ENCODE assay signal across 29 cellular contexts in the genomic region with DNA sequence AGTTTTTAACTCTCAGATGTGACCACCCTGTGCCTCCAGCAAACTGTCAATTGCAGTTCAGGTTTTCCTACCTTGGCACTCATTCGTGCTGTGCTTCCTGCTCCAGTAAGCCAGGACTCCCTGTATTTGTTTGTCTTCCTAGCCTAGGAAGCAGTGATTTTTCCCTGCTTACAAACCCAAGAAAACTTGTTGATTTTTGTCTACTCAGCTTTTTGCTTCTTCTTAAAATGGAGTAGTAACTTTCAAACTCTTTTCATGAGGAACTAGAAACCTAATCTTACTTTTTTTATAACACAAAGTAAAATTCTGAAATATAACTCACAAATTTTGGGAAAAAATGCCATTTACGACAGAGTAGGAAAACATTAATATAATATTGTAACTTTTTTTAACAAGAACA.
"Had no signal": no experiment of that assay in that cellular context is flagged by ENCODE, and none has a peak within 500 bp of the region (broad histone marks: within the 10 kb centered on the region; RNA-seq: fewer than 3 reads in every experiment).

No MANE protein-coding gene starts in this region.

- H3K36me3 ChIP-seq: ascending aorta, cardiac muscle cell, colonic mucosa, esophagus squamous epithelium, gastroesophageal sphincter, heart right ventricle had no signal

- H3K4me3 ChIP-seq: ascending aorta, breast epithelium, cardiac muscle cell, colonic mucosa, esophagus squamous epithelium, gastroesophageal sphincter, heart right ventricle had no signal

- H3K9me3 ChIP-seq: ascending aorta, breast epithelium, colonic mucosa, esophagus squamous epithelium had no signal

- FAIRE-seq: endometrium, endothelial cell of umbilical vein had no signal

- H3K4me1 ChIP-seq: ascending aorta, breast epithelium, colonic mucosa, esophagus squamous epithelium, gastroesophageal sphincter, heart right ventricle had no signal

- H3K27ac ChIP-seq: ascending aorta, breast epithelium, cardiac muscle cell, colonic mucosa, epithelial cell of prostate, esophagus squamous epithelium, gastroesophageal sphincter, heart right ventricle had no signal

- ATAC-seq: activated naive CD4-positive, alpha-beta T cell treated with anti-CD3 and anti-CD28 coated beads, Interleukin-2, amount 50 U/mL, for 72 hours; activated T-cell treated with anti-CD3 and anti-CD28 coated beads, Interleukin-2, amount 50 U/mL, for 72 hours; gastroesophageal sphincter; heart right ventricle; WTC11 had no signal

- H3K27me3 ChIP-seq: ascending aorta, breast epithelium, cardiac muscle cell, colonic mucosa, esophagus squamous epithelium, gastroesophageal sphincter, heart right ventricle had no signal

- DNase-seq: activated CD4-positive, alpha-beta memory T cell treated with anti-CD3 and anti-CD28 coated beads, Interleukin-2, amount 10 ng/mL, durations not matched to agents 7 days and 5 days; activated CD4-positive, alpha-beta T cell treated with anti-CD3 and anti-CD28 coated beads for 1 hour; activated CD4-positive, alpha-beta T cell treated with anti-CD3 and anti-CD28 coated beads for 4 hours; activated CD4-positive, alpha-beta T cell treated with anti-CD3 and anti-CD28 coated beads, Interleukin-2, amount 10 ng/mL, durations not matched to agents 7 days and 5 days; activated CD4-positive, alpha-beta T cell treated with anti-CD3 and anti-CD28 coated beads, Interleukin-2, amount 50 U/mL, for 4 hours; activated CD8-positive, alpha-beta memory T cell treated with anti-CD3 and anti-CD28 coated beads, Interleukin-2, amount 50 U/mL, for 48 hours; activated gamma-delta T cell; activated naive CD4-positive, alpha-beta T cell; activated naive CD4-positive, alpha-beta T cell treated with anti-CD3 and anti-CD28 coated beads, Interleukin-2, amount 10 ng/mL, durations not matched to agents 7 days and 5 days; activated naive CD8-positive, alpha-beta T cell treated with anti-CD3 and anti-CD28 coated beads, Interleukin-2, amount 10 ng/mL, durations not matched to agents 7 days and 5 days; activated T-cell treated with anti-CD3 and anti-CD28 coated beads for 4 hours; activated T-cell treated with anti-CD3 and anti-CD28 coated beads, Interleukin-2, amount 50 U/mL, for 24 hours; activated T-cell treated with anti-CD3 and anti-CD28 coated beads, Interleukin-2, amount 50 U/mL, for 72 hours; central memory CD4-positive, alpha-beta T cell; cerebellar nuclear complex; colonic mucosa; effector CD8-positive, alpha-beta T cell; esophagus squamous epithelium; heart right ventricle; T-helper 2 cell had no signal
